ENCODE assay signal across 10 cellular contexts in the genomic region with DNA sequence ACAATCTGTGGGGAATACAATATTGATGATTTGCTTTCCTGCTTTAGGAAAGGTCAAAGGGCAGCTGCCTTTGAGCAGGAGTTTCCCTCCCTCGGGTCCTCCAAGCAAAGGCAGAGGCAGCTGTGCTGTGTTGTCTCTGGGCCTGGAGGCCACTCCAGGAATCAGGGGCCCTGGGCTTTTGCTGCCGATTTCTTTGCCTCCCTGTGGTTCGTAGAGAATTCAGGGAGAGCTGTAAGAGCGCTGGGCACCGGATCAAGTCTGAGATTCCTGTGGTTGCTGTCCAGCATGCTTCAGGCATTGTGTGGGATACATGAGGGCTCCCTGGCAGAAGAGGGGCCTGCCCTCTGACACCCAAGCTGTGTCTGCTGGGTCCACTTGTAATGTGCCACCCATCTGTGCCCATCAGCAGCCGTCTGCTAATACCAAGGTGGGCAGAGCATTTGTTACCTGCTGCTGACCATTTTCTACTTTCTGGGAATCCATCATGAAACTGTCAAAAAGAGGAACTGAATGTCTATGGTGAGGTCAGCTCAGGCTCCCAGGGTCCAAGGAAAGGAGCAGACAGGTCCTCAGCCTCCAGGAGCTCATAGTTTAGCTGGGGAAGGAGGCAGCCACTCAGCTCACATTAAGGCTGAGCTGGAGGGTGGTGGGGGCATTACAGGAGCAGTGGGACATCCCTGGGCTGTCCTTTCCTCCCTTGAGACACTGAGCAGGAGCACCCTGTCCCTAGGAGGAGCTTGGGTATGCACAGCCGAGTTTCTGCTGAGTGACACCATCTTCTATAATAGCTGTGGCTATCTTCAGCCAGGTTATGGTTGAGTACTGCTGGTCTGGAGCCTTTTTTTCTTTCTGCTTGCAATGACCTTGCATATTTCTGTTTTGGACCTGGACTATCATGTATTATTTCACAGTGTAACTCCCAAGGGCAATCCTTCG.
A peak's percentile ranks its signal among the peaks of the same experiment; 100 is the strongest.
DNase-seq lines count a peak whose midpoint lies in the region; ATAC-seq, FAIRE-seq and TF ChIP-seq lines count a peak whose summit lies in the region.
"Had no signal": no experiment of that assay in that cellular context is flagged by ENCODE, and none has a peak within 500 bp of the region (broad histone marks: within the 10 kb centered on the region; RNA-seq: fewer than 3 reads in every experiment).

No MANE protein-coding gene starts in this region.

- TF ChIP-seq RAD21 in HCT116 (IDR thresholded peaks at IDR 0.05; ENCODE audit: low read depth) = no peak

- no TSS peak for BruUV-seq in HCT116 (replicated peaks; lab: Mats Ljungman, UMichigan)

- peaks cover 35% of the 10 kb centered on the region for H3K4me1 Mint-ChIP-seq in astrocyte (ENCODE audit: low read depth, unreplicated experiment)

- no peak overlapping the region for H3K9ac ChIP-seq in HCT116 (ENCODE audit: low read length)
- no peak overlapping the region for H3K9ac ChIP-seq in astrocyte (ENCODE audit: low read length)

- TF ChIP-seq CTCF in HCT116 (IDR thresholded peaks at IDR 0.05 in 2 of 3, conservative IDR thresholded peaks at IDR 0.05 in 1 of 3; ENCODE audit: borderline replicate concordance in 1 of 3, insufficient read depth in 1 of 3, low read depth in 2 of 3, low read length in 2 of 3) (no peak), astrocyte (IDR thresholded peaks at IDR 0.05; ENCODE audit: insufficient read depth, low read depth, low read length) (no peak), thyroid gland (IDR thresholded peaks at IDR 0.05) (no peak)

- H3K4me3 ChIP-seq in HCT116 (replicated peaks in 1 of 2; ENCODE audit: low read depth in 1 of 2, low read length in 2 of 2) = no peak overlapping the region
- H3K4me3 ChIP-seq in astrocyte (ENCODE audit: insufficient read depth, low read depth, low read length) = no peak overlapping the region
- H3K4me3 ChIP-seq in thyroid gland (replicated peaks in 1 of 3) = no peak overlapping the region

- no peaks in the 10 kb centered on the region for H3K79me2 ChIP-seq in HCT116 (ENCODE audit: insufficient read depth, low read length)
- peaks cover 74% of the 10 kb centered on the region for H3K79me2 ChIP-seq in astrocyte (ENCODE audit: insufficient read depth, low read length)

- no peak overlapping the region for H3K4me3 Mint-ChIP-seq in astrocyte (ENCODE audit: unreplicated experiment)

- DNase-seq in HCT116 (ENCODE audit: low read depth, low spot score) (no peak), astrocyte (ENCODE audit: low read depth) (peak; percentile 91), iPS-NIHi11 (ENCODE audit: low spot score) (peak; percentile 53), thyroid gland (peak; percentile 40 to 50), NCI-H524 (lab: John Stamatoyannopoulos, UW) (no peak), inferior parietal cortex (ENCODE audit: extremely low spot score) (no peak)
- DNase-seq: NCI-H2171, SW 1271 had no signal

- TF ChIP-seq POLR2A in HCT116 (IDR thresholded peaks at IDR 0.05; ENCODE audit: borderline replicate concordance, extremely low read depth, insufficient read depth, insufficient read length) (no peak), thyroid gland (IDR thresholded peaks at IDR 0.05) (no peak)

- RAD21 ChIA-PET in HCT116 (lab: Charles Lee; ENCODE audit: low non-redundant PET in 1 of 2, low total read pairs in 2 of 2, uncharacterized antibody in 2 of 2, unreplicated experiment in 2 of 2) = no interaction called here

- 58 to 72% methylated on average over 6 to 8 of the region's 8 CpGs for WGBS in thyroid gland, 2 donors

- CTCF ChIA-PET in HCT116 (lab: Charles Lee) = no interaction called here

- H3K4me1 ChIP-seq in HCT116 (ENCODE audit: control insufficient read depth in 1 of 2, insufficient read depth in 2 of 2, low read length in 2 of 2) (no peaks in the 10 kb centered on the region; a peak in 1 of 4 replicates), astrocyte (ENCODE audit: insufficient read depth, low read length) (peaks cover 27% of the 10 kb centered on the region), thyroid gland (peaks cover 0 to 7% of the 10 kb centered on the region in 2 donors)

- POLR2A ChIA-PET in HCT116 (lab: Charles Lee) = no interaction called here

- H4K20me1 ChIP-seq in HCT116 (ENCODE audit: insufficient read depth) (no peaks in the 10 kb centered on the region), astrocyte (ENCODE audit: insufficient read depth, low read length) (peaks cover 88% of the 10 kb centered on the region)

- no peak overlapping the region for H2AFZ ChIP-seq in HCT116 (ENCODE audit: low read depth, low read length, poor library complexity, severe bottlenecking)
- H2AFZ ChIP-seq in astrocyte (ENCODE audit: low read depth, low read length) = no peak overlapping the region

- no peak for FAIRE-seq in astrocyte (lab: Jason Lieb, UNC)
- FAIRE-seq: colon had no signal

- H3K36me3 Mint-ChIP-seq in astrocyte (ENCODE audit: low read depth, unreplicated experiment) = peaks cover 23% of the 10 kb centered on the region

- H3K27me3 ChIP-seq in HCT116 (ENCODE audit: insufficient read depth, low read length) (no peaks in the 10 kb centered on the region), astrocyte (ENCODE audit: insufficient read depth, low read length) (no peaks in the 10 kb centered on the region), thyroid gland (no peaks in the 10 kb centered on the region)

- intact Hi-C loops in HCT116 (cut with micrococcal nuclease) (no loop called here), thyroid gland (cut with DNase I) (no loop called here)

- no peaks in the 10 kb centered on the region for H3K9me2 ChIP-seq in HCT116 (ENCODE audit: insufficient read depth)

- H3K27ac ChIP-seq in HCT116 (ENCODE audit: low read depth, low read length) (no peak overlapping the region), astrocyte (ENCODE audit: low read depth, low read length) (no peak overlapping the region), thyroid gland (no peak overlapping the region)

- no peaks in the 10 kb centered on the region for H3K9me3 Mint-ChIP-seq in astrocyte (ENCODE audit: unreplicated experiment)

- H3K36me3 ChIP-seq in HCT116 (ENCODE audit: control insufficient read depth in 1 of 2, insufficient read depth in 2 of 2, low read length in 2 of 2) (no peaks in the 10 kb centered on the region), astrocyte (ENCODE audit: insufficient read depth, low read length) (no peaks in the 10 kb centered on the region), thyroid gland (no peaks in the 10 kb centered on the region)

- peak overlapping the region; percentile 80 for H3K27ac Mint-ChIP-seq in astrocyte (ENCODE audit: unreplicated experiment)

- H3K27me3 Mint-ChIP-seq in astrocyte (ENCODE audit: low read depth, unreplicated experiment) = no peaks in the 10 kb centered on the region

- H3K9me3 ChIP-seq in HCT116 (ENCODE audit: control insufficient read depth in 1 of 2, insufficient read depth in 1 of 2, low read depth in 1 of 2, low read length in 2 of 2) = no peaks in the 10 kb centered on the region
- H3K9me3 ChIP-seq in astrocyte (ENCODE audit: insufficient read depth, low read depth, low read length) = no peaks in the 10 kb centered on the region
- no peaks in the 10 kb centered on the region for H3K9me3 ChIP-seq in thyroid gland

- H3K4me2 ChIP-seq in HCT116 (ENCODE audit: low read length) (no peak overlapping the region), astrocyte (ENCODE audit: low read length) (peak overlapping the region; percentile 19)

- no peak for ATAC-seq in HCT116
- ATAC-seq in HG02759 (IDR thresholded peaks at IDR 0.05; ENCODE audit: unreplicated experiment) = no peak

TF ChIP-seq in HCT116, 20 proteins besides CTCF, POLR2A, EP300 and RAD21:
- no peak for TF ChIP-seq EZH2 (IDR thresholded peaks at IDR 0.05)
- TF ChIP-seq, protein P1, sequence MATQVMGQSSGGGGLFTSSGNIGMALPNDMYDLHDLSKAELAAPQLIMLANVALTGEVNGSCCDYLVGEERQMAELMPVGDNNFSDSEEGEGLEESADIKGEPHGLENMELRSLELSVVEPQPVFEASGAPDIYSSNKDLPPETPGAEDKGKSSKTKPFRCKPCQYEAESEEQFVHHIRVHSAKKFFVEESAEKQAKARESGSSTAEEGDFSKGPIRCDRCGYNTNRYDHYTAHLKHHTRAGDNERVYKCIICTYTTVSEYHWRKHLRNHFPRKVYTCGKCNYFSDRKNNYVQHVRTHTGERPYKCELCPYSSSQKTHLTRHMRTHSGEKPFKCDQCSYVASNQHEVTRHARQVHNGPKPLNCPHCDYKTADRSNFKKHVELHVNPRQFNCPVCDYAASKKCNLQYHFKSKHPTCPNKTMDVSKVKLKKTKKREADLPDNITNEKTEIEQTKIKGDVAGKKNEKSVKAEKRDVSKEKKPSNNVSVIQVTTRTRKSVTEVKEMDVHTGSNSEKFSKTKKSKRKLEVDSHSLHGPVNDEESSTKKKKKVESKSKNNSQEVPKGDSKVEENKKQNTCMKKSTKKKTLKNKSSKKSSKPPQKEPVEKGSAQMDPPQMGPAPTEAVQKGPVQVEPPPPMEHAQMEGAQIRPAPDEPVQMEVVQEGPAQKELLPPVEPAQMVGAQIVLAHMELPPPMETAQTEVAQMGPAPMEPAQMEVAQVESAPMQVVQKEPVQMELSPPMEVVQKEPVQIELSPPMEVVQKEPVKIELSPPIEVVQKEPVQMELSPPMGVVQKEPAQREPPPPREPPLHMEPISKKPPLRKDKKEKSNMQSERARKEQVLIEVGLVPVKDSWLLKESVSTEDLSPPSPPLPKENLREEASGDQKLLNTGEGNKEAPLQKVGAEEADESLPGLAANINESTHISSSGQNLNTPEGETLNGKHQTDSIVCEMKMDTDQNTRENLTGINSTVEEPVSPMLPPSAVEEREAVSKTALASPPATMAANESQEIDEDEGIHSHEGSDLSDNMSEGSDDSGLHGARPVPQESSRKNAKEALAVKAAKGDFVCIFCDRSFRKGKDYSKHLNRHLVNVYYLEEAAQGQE (IDR thresholded peaks at IDR 0.05; ENCODE audit: low read depth) = peak; percentile 31; the same call in 1 of the 2 replicates
- TF ChIP-seq ZFX (IDR thresholded peaks at IDR 0.05) = no peak

Comparison
In these comparisons a context has a peak if more than half of its experiments do, and no peak if none do; other contexts are left out.
1. DNase-seq: peak in astrocyte (single experiment), iPS-NIHi11 (single experiment) and thyroid gland (2 of 2); none in HCT116 (single experiment), NCI-H524 (0 of 2) and inferior parietal cortex (single experiment).